24 cellular contexts compared by ENCODE assay signal in genomic region chr4:151940926-151941617, GRCh38.
DNase-seq lines count a peak whose midpoint lies in the region; ATAC-seq and TF ChIP-seq lines count a peak whose summit lies in the region.
"Had no signal": no experiment of that assay in that cellular context is flagged by ENCODE, and none has a peak within 500 bp of the region (broad histone marks: within the 10 kb centered on the region; RNA-seq: fewer than 3 reads in every experiment).

No MANE protein-coding gene starts in this region.

- H3K9ac ChIP-seq in mammary epithelial cell (ENCODE audit: insufficient read depth, low read length): no peak overlapping the region
- H3K9ac ChIP-seq in PC-3 (ENCODE audit: low read length): no peak overlapping the region

- H3K9me3 ChIP-seq in mammary epithelial cell (replicated peaks; ENCODE audit: insufficient read depth, low read length) (peaks cover 3% of the 10 kb centered on the region), PC-3 (ENCODE audit: low read length) (no peaks in the 10 kb centered on the region; the same call in 1 of the 2 replicates)

- no peak for TF ChIP-seq CTCF in mammary epithelial cell (conservative IDR thresholded peaks at IDR 0.05 in 1 of 2, IDR thresholded peaks at IDR 0.05 in 1 of 2; ENCODE audit: extremely low read depth in 1 of 2, insufficient read depth in 1 of 2, low read depth in 1 of 2, low read length in 2 of 2)
- TF ChIP-seq CTCF in MCF 10A (IDR thresholded peaks at IDR 0.05; ENCODE audit: unreplicated experiment): no peak
- TF ChIP-seq CTCF in type B pancreatic cell (conservative IDR thresholded peaks at IDR 0.05): no peak
- TF ChIP-seq CTCF in PC-3 (conservative IDR thresholded peaks at IDR 0.05; ENCODE audit: low read depth, low read length): no peak

- no peak overlapping the region for H3K4me2 ChIP-seq in mammary epithelial cell (ENCODE audit: insufficient read depth, low read depth, low read length)
- no peak overlapping the region for H3K4me2 ChIP-seq in PC-3 (ENCODE audit: low read length)

- H3K4me1 Mint-ChIP-seq in MCF 10A (ENCODE audit: insufficient read depth, unreplicated experiment): no peaks in the 10 kb centered on the region
- H3K4me1 Mint-ChIP-seq in activated naive CD8-positive, alpha-beta T cell treated with anti-CD3 and anti-CD28 coated beads, Interleukin-2, amount 10 ng/mL, durations not matched to agents 7 days and 5 days: peaks cover 10% of the 10 kb centered on the region
- H3K4me1 Mint-ChIP-seq in type B pancreatic cell (ENCODE audit: unreplicated experiment): peaks cover 4% of the 10 kb centered on the region
- H3K4me1 Mint-ChIP-seq: memory B cell had no signal

- H3F3A ChIP-seq in PC-3 (ENCODE audit: low read length, unreplicated experiment): no peaks in the 10 kb centered on the region

- H3K36me3 ChIP-seq in mammary epithelial cell (ENCODE audit: insufficient read depth, low read length) (no peaks in the 10 kb centered on the region), PC-3 (ENCODE audit: low read depth, low read length) (no peaks in the 10 kb centered on the region)
- H3K36me3 ChIP-seq: spleen, upper lobe of left lung had no signal

- 92% methylated on average over 3 of the region's 3 CpGs for WGBS in mammary epithelial cell (ENCODE audit: low coverage, missing lambda C conversion rate)

- H3K27me3 ChIP-seq in mammary epithelial cell (ENCODE audit: insufficient read depth, low read length) (no peaks in the 10 kb centered on the region), PC-3 (ENCODE audit: low read length) (no peaks in the 10 kb centered on the region)
- H3K27me3 ChIP-seq: spleen, upper lobe of left lung had no signal

- H3K4me3 ChIP-seq in mammary epithelial cell (replicated peaks in 1 of 3; ENCODE audit: insufficient read depth in 1 of 3, low read depth in 2 of 3, low read length in 3 of 3): no peak overlapping the region
- H3K4me3 ChIP-seq in PC-3 (ENCODE audit: low read length): no peak overlapping the region
- H3K4me3 ChIP-seq: K562, SK-N-MC, spleen, upper lobe of left lung had no signal

- ATAC-seq in activated naive CD8-positive, alpha-beta T cell treated with anti-CD3 and anti-CD28 coated beads, Interleukin-2, amount 10 ng/mL, durations not matched to agents 7 days and 5 days (ENCODE audit: low read depth): peak; percentile 40
- ATAC-seq in HG03097 (IDR thresholded peaks at IDR 0.05; ENCODE audit: low FRiP score, unreplicated experiment) (no peak), PC-3 (no peak)
- ATAC-seq: activated CD4-positive, alpha-beta T cell treated with anti-CD3 and anti-CD28 coated beads for 36 hours; K562; right cardiac atrium had no signal

- H2AFZ ChIP-seq in mammary epithelial cell (ENCODE audit: low read depth, low read length) (peak overlapping the region; percentile 49), PC-3 (ENCODE audit: low read length) (no peak overlapping the region)

- CTCF ChIA-PET in mammary epithelial cell (lab: Charles Lee; ENCODE audit: low non-redundant PET) (no interaction called here), MCF 10A (lab: Yijun Ruan, JAX) (no interaction called here), PC-3 (lab: Charles Lee) (no interaction called here)

- BruUV-seq in mammary epithelial cell (replicated peaks; lab: Mats Ljungman, UMichigan) (no TSS peak), MCF 10A (replicated peaks; lab: Mats Ljungman, UMichigan) (no TSS peak), PC-3 (replicated peaks; lab: Mats Ljungman, UMichigan) (no TSS peak)

- H3K27ac ChIP-seq in mammary epithelial cell (ENCODE audit: insufficient read depth, low read depth, low read length) (no peak overlapping the region), PC-3 (ENCODE audit: low read length) (no peak overlapping the region)
- H3K27ac ChIP-seq: SK-N-MC, spleen, upper lobe of left lung had no signal

- H3K27ac Mint-ChIP-seq in MCF 10A (ENCODE audit: low read depth, unreplicated experiment) (no peak overlapping the region), type B pancreatic cell (no peak overlapping the region)
- peak overlapping the region; percentile 72 for H3K27ac Mint-ChIP-seq in activated naive CD8-positive, alpha-beta T cell treated with anti-CD3 and anti-CD28 coated beads, Interleukin-2, amount 10 ng/mL, durations not matched to agents 7 days and 5 days
- H3K27ac Mint-ChIP-seq: activated CD4-positive, alpha-beta T cell treated with anti-CD3 and anti-CD28 coated beads for 36 hours; activated naive CD4-positive, alpha-beta T cell treated with anti-CD3 and anti-CD28 coated beads, Interleukin-2, amount 50 U/mL, for 72 hours; memory B cell; T-helper 17 cell had no signal

- POLR2A ChIA-PET in MCF 10A (lab: Yijun Ruan, JAX): no interaction called here
- POLR2A ChIA-PET in activated naive CD8-positive, alpha-beta T cell treated with anti-CD3 and anti-CD28 coated beads, Interleukin-2, amount 10 ng/mL, durations not matched to agents 7 days and 5 days (lab: Charles Lee): no interaction called here
- POLR2A ChIA-PET in PC-3 (lab: Charles Lee; ENCODE audit: unreplicated experiment): no interaction called here

- intact Hi-C loops in mammary epithelial cell (cut with micrococcal nuclease): loop anchor here (10.0 kb wide), 1 partner anchor 414 kb away; no protein-coding TSS in a partner anchor
- intact Hi-C loops in MCF 10A (cut with micrococcal nuclease): no loop called here
- intact Hi-C loops in PC-3 (cut with micrococcal nuclease): no loop called here

- no peak overlapping the region for H3K4me3 Mint-ChIP-seq in MCF 10A (ENCODE audit: unreplicated experiment)
- peak overlapping the region; percentile 5 for H3K4me3 Mint-ChIP-seq in activated naive CD8-positive, alpha-beta T cell treated with anti-CD3 and anti-CD28 coated beads, Interleukin-2, amount 10 ng/mL, durations not matched to agents 7 days and 5 days
- H3K4me3 Mint-ChIP-seq in type B pancreatic cell: no peak overlapping the region
- H3K4me3 Mint-ChIP-seq: activated CD4-positive, alpha-beta T cell treated with anti-CD3 and anti-CD28 coated beads for 36 hours; memory B cell; T-helper 17 cell had no signal

- in situ Hi-C loops in mammary epithelial cell (cut with MboI; ENCODE audit: low sequenced_read_pairs in 2 of 2): no loop called here

- H3K36me3 Mint-ChIP-seq in MCF 10A (ENCODE audit: insufficient read depth, unreplicated experiment): no peaks in the 10 kb centered on the region
- peaks cover 11% of the 10 kb centered on the region for H3K36me3 Mint-ChIP-seq in activated naive CD8-positive, alpha-beta T cell treated with anti-CD3 and anti-CD28 coated beads, Interleukin-2, amount 10 ng/mL, durations not matched to agents 7 days and 5 days
- H3K36me3 Mint-ChIP-seq in type B pancreatic cell: peaks cover 3% of the 10 kb centered on the region
- H3K36me3 Mint-ChIP-seq: memory B cell had no signal

- H3K9me3 Mint-ChIP-seq in MCF 10A (ENCODE audit: unreplicated experiment) (peaks cover 3% of the 10 kb centered on the region), type B pancreatic cell (peaks cover 15% of the 10 kb centered on the region)
- peaks cover 16% of the 10 kb centered on the region for H3K9me3 Mint-ChIP-seq in activated naive CD8-positive, alpha-beta T cell treated with anti-CD3 and anti-CD28 coated beads, Interleukin-2, amount 10 ng/mL, durations not matched to agents 7 days and 5 days

- H3K27me3 Mint-ChIP-seq in MCF 10A (ENCODE audit: insufficient read depth, unreplicated experiment) (no peaks in the 10 kb centered on the region), type B pancreatic cell (no peaks in the 10 kb centered on the region)
- H3K27me3 Mint-ChIP-seq in activated naive CD8-positive, alpha-beta T cell treated with anti-CD3 and anti-CD28 coated beads, Interleukin-2, amount 10 ng/mL, durations not matched to agents 7 days and 5 days: no peaks in the 10 kb centered on the region
- H3K27me3 Mint-ChIP-seq: activated CD4-positive, alpha-beta T cell treated with anti-CD3 and anti-CD28 coated beads for 36 hours; T-helper 17 cell had no signal

- no peaks in the 10 kb centered on the region for H3K9me2 ChIP-seq in PC-3 (replicated peaks; ENCODE audit: low read length)

- no peaks in the 10 kb centered on the region for H3K79me2 ChIP-seq in mammary epithelial cell (ENCODE audit: insufficient read depth, low read length)
- H3K79me2 ChIP-seq in PC-3 (ENCODE audit: low read length): no peaks in the 10 kb centered on the region

- H4K20me1 ChIP-seq in mammary epithelial cell (ENCODE audit: insufficient read depth, low read length) (no peaks in the 10 kb centered on the region), PC-3 (ENCODE audit: low read length) (no peaks in the 10 kb centered on the region)

- DNase-seq in mammary epithelial cell: peak; percentile 61
- DNase-seq in MCF 10A (ENCODE audit: unreplicated experiment): no peak
- peak; percentile 57 for DNase-seq in NOMO-1 treated with DMSO at 0.1 percent for 48 hours (lab: John Stamatoyannopoulos, UW; ENCODE audit: unreplicated experiment)
- no peak for DNase-seq in activated naive CD8-positive, alpha-beta T cell treated with anti-CD3 and anti-CD28 coated beads, Interleukin-2, amount 10 ng/mL, durations not matched to agents 7 days and 5 days
- no peak for DNase-seq in SHP77 treated with DMSO at 0.1 percent for 48 hours (lab: John Stamatoyannopoulos, UW)
- no peak for DNase-seq in type B pancreatic cell (ENCODE audit: extremely low spot score, unreplicated experiment)
- DNase-seq in PC-3: no peak
- DNase-seq: activated CD4-positive, alpha-beta T cell treated with anti-CD3 and anti-CD28 coated beads for 36 hours; activated T-cell treated with anti-CD3 and anti-CD28 coated beads, Interleukin-2, amount 50 U/mL, for 48 hours; COR-L47; dermis blood vessel endothelial cell; DMS53; HCEC 1CT; hippocampal formation; NCI-H1694; right cardiac atrium; spleen; T-helper 17 cell; upper lobe of left lung had no signal

- peaks cover 14% of the 10 kb centered on the region for H3K4me1 ChIP-seq in mammary epithelial cell (ENCODE audit: insufficient read depth, low read length)
- H3K4me1 ChIP-seq in PC-3 (ENCODE audit: insufficient read depth, low read length): no peaks in the 10 kb centered on the region
- H3K4me1 ChIP-seq: spleen, upper lobe of left lung had no signal

- dilution Hi-C loops in mammary epithelial cell (cut with HindIII; ENCODE audit: low sequenced_read_pairs): no loop called here

Comparison
In these comparisons a context has a peak if more than half of its experiments do, and no peak if none do; other contexts are left out.
1. DNase-seq: peak in mammary epithelial cell (single experiment) and NOMO-1 treated with DMSO at 0.1 percent for 48 hours (single experiment); none in MCF 10A (single experiment), activated naive CD8-positive, alpha-beta T cell treated with anti-CD3 and anti-CD28 coated beads, Interleukin-2, amount 10 ng/mL, durations not matched to agents 7 days and 5 days (single experiment), SHP77 treated with DMSO at 0.1 percent for 48 hours (single experiment), type B pancreatic cell (single experiment) and PC-3 (single experiment).